Comparison of ENCODE assay signal across 21 cellular contexts in genomic region chr2:216014986-216015385, GRCh38. TPM values are rescaled to one million over a fixed set of nuclear protein-coding genes. Genes with fewer than 3 reads are reported as not detected.
DNase-seq lines count a peak whose midpoint lies in the region; ATAC-seq, FAIRE-seq and TF ChIP-seq lines count a peak whose summit lies in the region.
"Had no signal": no experiment of that assay in that cellular context is flagged by ENCODE, and none has a peak within 500 bp of the region (broad histone marks: within the 10 kb centered on the region; RNA-seq: fewer than 3 reads in every experiment).

No MANE protein-coding gene starts in this region.

- no peak for TF ChIP-seq EP300 in GM12878 (IDR thresholded peaks at IDR 0.05; ENCODE audit: borderline replicate concordance in 1 of 2, control insufficient read depth in 1 of 2, low read depth in 2 of 2, low read length in 2 of 2)

- FAIRE-seq in GM12878 (lab: Jason Lieb, UNC) = no peak
- FAIRE-seq: A549, endothelial cell of umbilical vein had no signal

- WGBS in GM12878 (ENCODE audit: insufficient coverage, insufficient replicate concordance, low lambda C conversion rate, missing lambda C conversion rate) = 93% methylated on average over 23 of the region's 23 CpGs

- CTCF ChIA-PET in activated CD4-positive, alpha-beta T cell treated with anti-CD3 and anti-CD28 coated beads, Interleukin-2, amount 10 ng/mL, durations not matched to agents 7 days and 5 days (lab: Charles Lee) = interaction anchor here (0.8 to 2.6 kb wide), 4 partner anchors 8 to 16 kb away, joined by 3 to 14 read pairs (median 4); no protein-coding TSS in a partner anchor
- CTCF ChIA-PET in GM12878 (lab: Yijun Ruan, JAX) = interaction anchor here (0.6 to 9.8 kb wide), 8 partner anchors 9 to 95 kb away, joined by 3 to 323 read pairs (median 12); no protein-coding TSS in a partner anchor

- H3K27me3 ChIP-seq in GM12878 (replicated peaks in 1 of 2; ENCODE audit: control insufficient read depth in 2 of 2, insufficient read depth in 2 of 2, low read length in 1 of 2) (no peaks in the 10 kb centered on the region), neural progenitor cell (no peaks in the 10 kb centered on the region)
- H3K27me3 ChIP-seq: MG63, upper lobe of right lung had no signal

- H3K27me3 Mint-ChIP-seq in activated CD4-positive, alpha-beta T cell treated with anti-CD3 and anti-CD28 coated beads, Interleukin-2, amount 10 ng/mL, durations not matched to agents 7 days and 5 days = no peaks in the 10 kb centered on the region
- H3K27me3 Mint-ChIP-seq in neural progenitor cell (ENCODE audit: insufficient read depth, low read depth) = no peaks in the 10 kb centered on the region

- intact Hi-C loops in GM12878 (cut with micrococcal nuclease; ENCODE audit: unreplicated experiment) = loop anchor here (2.0 kb wide), 1 partner anchor 38 kb away; no protein-coding TSS in a partner anchor

- ATAC-seq in GM12878 (no peak), GM21447 (IDR thresholded peaks at IDR 0.05; ENCODE audit: unreplicated experiment) (no peak)
- ATAC-seq: A549, upper lobe of right lung had no signal

- H3K4me1 Mint-ChIP-seq in activated CD4-positive, alpha-beta T cell treated with anti-CD3 and anti-CD28 coated beads, Interleukin-2, amount 10 ng/mL, durations not matched to agents 7 days and 5 days = peaks cover 60% of the 10 kb centered on the region
- peaks cover 15% of the 10 kb centered on the region for H3K4me1 Mint-ChIP-seq in neural progenitor cell

- H3K4me3 ChIP-seq in GM12878 (no peak overlapping the region), neural progenitor cell (no peak overlapping the region)
- H3K4me3 ChIP-seq: A549, coronary artery, MG63, upper lobe of right lung had no signal

- TF ChIP-seq CTCF in GM12878 (IDR thresholded peaks at IDR 0.05 in 2 of 3, conservative IDR thresholded peaks at IDR 0.05 in 1 of 3; ENCODE audit: control insufficient read depth in 2 of 3, extremely low read depth in 1 of 3, insufficient read depth in 1 of 3, low read depth in 3 of 3, low read length in 3 of 3) (no peak), neural progenitor cell (IDR thresholded peaks at IDR 0.05) (no peak)

- H2AFZ ChIP-seq in GM12878 (ENCODE audit: control insufficient read depth, low read depth, low read length) (no peak overlapping the region), neural progenitor cell (replicated peaks) (no peak overlapping the region)

- peak overlapping the region; percentile 93 for H3K27ac Mint-ChIP-seq in activated CD4-positive, alpha-beta T cell treated with anti-CD3 and anti-CD28 coated beads, Interleukin-2, amount 10 ng/mL, durations not matched to agents 7 days and 5 days
- no peak overlapping the region for H3K27ac Mint-ChIP-seq in neural progenitor cell

- H3K36me3 Mint-ChIP-seq in activated CD4-positive, alpha-beta T cell treated with anti-CD3 and anti-CD28 coated beads, Interleukin-2, amount 10 ng/mL, durations not matched to agents 7 days and 5 days (ENCODE audit: low read depth) = peaks cover 10% of the 10 kb centered on the region
- H3K36me3 Mint-ChIP-seq in neural progenitor cell = no peaks in the 10 kb centered on the region

- H3K9me3 Mint-ChIP-seq in activated CD4-positive, alpha-beta T cell treated with anti-CD3 and anti-CD28 coated beads, Interleukin-2, amount 10 ng/mL, durations not matched to agents 7 days and 5 days = peaks cover 7% of the 10 kb centered on the region
- no peaks in the 10 kb centered on the region for H3K9me3 Mint-ChIP-seq in neural progenitor cell

- SMC1A ChIA-PET in GM12878 (lab: Charles Lee; ENCODE audit: uncharacterized antibody, unreplicated experiment) = interaction anchor here (1.4 to 11.6 kb wide), 5 partner anchors 9 to 85 kb away, joined by 4 to 224 read pairs (median 64); no protein-coding TSS in a partner anchor

- TF ChIP-seq POLR2A in GM12878 (IDR thresholded peaks at IDR 0.05; ENCODE audit: low read depth, low read length) = no peak

- no peak for TF ChIP-seq RAD21 in GM12878 (IDR thresholded peaks at IDR 0.05; ENCODE audit: insufficient read depth, low read depth, low read length)

- H3K9ac ChIP-seq in GM12878 (ENCODE audit: control insufficient read depth, insufficient read depth, low read length) = no peak overlapping the region
- no peak overlapping the region for H3K9ac ChIP-seq in neural progenitor cell

- H3K4me1 ChIP-seq in GM12878 (ENCODE audit: control insufficient read depth, insufficient read depth, low read length) = peaks cover 24% of the 10 kb centered on the region
- H3K4me1 ChIP-seq in neural progenitor cell = peaks cover 13% of the 10 kb centered on the region

- H3K79me2 ChIP-seq in GM12878 (ENCODE audit: control insufficient read depth, insufficient read depth, low read length) = peaks cover 36% of the 10 kb centered on the region
- H3K79me2 ChIP-seq in neural progenitor cell (ENCODE audit: low read depth) = peaks cover 30% of the 10 kb centered on the region

- POLR2A ChIA-PET in activated CD4-positive, alpha-beta T cell treated with anti-CD3 and anti-CD28 coated beads, Interleukin-2, amount 10 ng/mL, durations not matched to agents 7 days and 5 days (lab: Charles Lee) = no interaction called here
- POLR2A ChIA-PET in GM12878 (lab: Charles Lee) = interaction anchor here (0.8 to 4.6 kb wide), 5 partner anchors 8 to 53 kb away, joined by 4 to 61 read pairs (median 18); no protein-coding TSS in a partner anchor

- no peak overlapping the region for H3K4me3 Mint-ChIP-seq in activated CD4-positive, alpha-beta T cell treated with anti-CD3 and anti-CD28 coated beads, Interleukin-2, amount 10 ng/mL, durations not matched to agents 7 days and 5 days
- peak overlapping the region; percentile 4 for H3K4me3 Mint-ChIP-seq in neural progenitor cell

- H4K20me1 ChIP-seq in GM12878 (ENCODE audit: control insufficient read depth, insufficient read depth) (no peaks in the 10 kb centered on the region), neural progenitor cell (ENCODE audit: low read depth) (no peaks in the 10 kb centered on the region)

- H3K9me3 ChIP-seq in KOPT-K1 (ENCODE audit: insufficient read depth, low read length, poor library complexity, severe bottlenecking) = no peaks in the 10 kb centered on the region
- H3K9me3 ChIP-seq in GM12878 (replicated peaks; ENCODE audit: control insufficient read depth, insufficient read depth, low read length) = no peaks in the 10 kb centered on the region; the same call in 2 of the 3 replicates
- H3K9me3 ChIP-seq in neural progenitor cell (ENCODE audit: low read depth) = no peaks in the 10 kb centered on the region
- H3K9me3 ChIP-seq: A549, MG63, upper lobe of right lung had no signal

- no TSS peak for BruUV-seq in GM12878 (replicated peaks; lab: Mats Ljungman, UMichigan)

- DNase-seq in activated CD4-positive, alpha-beta T cell treated with anti-CD3 and anti-CD28 coated beads, Interleukin-2, amount 10 ng/mL, durations not matched to agents 7 days and 5 days = no peak
- no peak for DNase-seq in activated CD4-positive, alpha-beta T cell treated with anti-CD3 and anti-CD28 coated beads for 4 hours
- DNase-seq in GM12878 (ENCODE audit: low read depth, low spot score) (no peak), neural progenitor cell (ENCODE audit: low spot score) (no peak), NCI-H1694 treated with DMSO at 0.1 percent for 48 hours (lab: John Stamatoyannopoulos, UW) (no peak), DMS 273 treated with DMSO at 0.1 percent for 48 hours (lab: John Stamatoyannopoulos, UW) (no peak)
- DNase-seq: activated naive CD4-positive, alpha-beta T cell; foreskin fibroblast; hypothalamus; mammary epithelial cell; MG63; NCI-H187 treated with DMSO at 0.1 percent for 48 hours; NCI-H345; NK-92 treated with Interleukin-12 subunit alpha and Interleukin-12 subunit beta, amount 100 ng/mL, for 24 hours; upper lobe of right lung had no signal

- RAD21 ChIA-PET in GM12878 (lab: Charles Lee; ENCODE audit: unreplicated experiment) = interaction anchor here (1.0 to 11.4 kb wide), 5 partner anchors 10 to 95 kb away, joined by 5 to 172 read pairs (median 39); partner anchors contain the start of gene XRCC5

- H3K4me2 ChIP-seq in GM12878 (ENCODE audit: control insufficient read depth, insufficient read depth) = peak overlapping the region; percentile 52; the same call in 1 of the 2 replicates
- no peak overlapping the region for H3K4me2 ChIP-seq in neural progenitor cell
- H3K4me2 ChIP-seq: A549 had no signal

- H3K36me3 ChIP-seq in KOPT-K1 (ENCODE audit: insufficient read depth, low read length) (no peaks in the 10 kb centered on the region), GM12878 (ENCODE audit: control insufficient read depth in 2 of 2, insufficient read depth in 2 of 2, low read length in 1 of 2) (no peaks in the 10 kb centered on the region), neural progenitor cell (no peaks in the 10 kb centered on the region)
- H3K36me3 ChIP-seq: MG63, upper lobe of right lung had no signal

- in situ Hi-C loops in GM12878 (cut with MboI) = no loop called here

- H3F3A ChIP-seq in neural progenitor cell (ENCODE audit: low read depth) = no peaks in the 10 kb centered on the region

- peak overlapping the region; percentile 61 for H3K27ac ChIP-seq in KOPT-K1 (ENCODE audit: low read depth, low read length, poor library complexity, severe bottlenecking)
- H3K27ac ChIP-seq in GM12878 (ENCODE audit: control insufficient read depth, insufficient read depth) = peak overlapping the region; percentile 93
- H3K27ac ChIP-seq in neural progenitor cell = no peak overlapping the region
- H3K27ac ChIP-seq: A549, C4-2B, coronary artery, upper lobe of right lung had no signal

TF ChIP-seq in GM12878, 131 proteins besides CTCF, POLR2A, EP300 and RAD21 (continues in another document):
- TF ChIP-seq SRF (IDR thresholded peaks at IDR 0.05; ENCODE audit: low read depth in 2 of 2, low read length in 2 of 2) = no peak

RNA-seq across cellular contexts. Expression of gene MREG, which starts 1.6 kb away (rescaled TPM):
- 1 to 10 TPM; 9.0 to 9.6 TPM for total RNA-seq in activated CD4-positive, alpha-beta T cell treated with anti-CD3 and anti-CD28 coated beads, Interleukin-2, amount 10 ng/mL, durations not matched to agents 7 days and 5 days
- 18.7 and 19.5 TPM in 2 replicates for total RNA-seq in GM12878 (2013; cell fraction: nucleolus; rRNA removed)
- total RNA-seq in GM12878 (2014; rRNA removed) (39.0 and 40.9 TPM in 2 replicates), GM12878 (2014; rRNA removed; fragmentation: Illumina TruSeq; extraction: Trizol) (27.9 and 28.5 TPM in 2 replicates), GM12878 (2021) (45.0 and 46.3 TPM in 2 replicates), neural progenitor cell (ENCODE audit: low replicate concordance) (11.0 and 19.1 TPM in 2 replicates)
- 15.4 TPM for polyA plus RNA-seq in GM12878 (2011; ENCODE audit: low read depth)
- polyA plus RNA-seq in GM12878 (2011; rRNA removed) (31.9 and 47.2 TPM in 2 replicates), GM12878 (2014; fragmentation: Illumina TruSeq; extraction: Trizol) (23.8 and 30.2 TPM in 2 replicates), GM12878 (2014; fragmentation: Nextera tagmentation; extraction: Ambion mirVana) (10 to 100 TPM; 16.8 to 21.3 TPM), GM12878 (2014; rRNA removed) (34.1 and 34.5 TPM in 2 replicates), GM12878 (2016; fragmentation: Nextera tagmentation; extraction: Ambion mirVana) (10 to 100 TPM in 1 of 2 experiments, 1 to 10 TPM in 1; 6.9 to 28.6 TPM)
- polyA plus RNA-seq in GM12878 (2011; cell fraction: cytosol; rRNA removed) = 15.6 and 17.5 TPM in 2 replicates
- 18.2 and 22.0 TPM in 2 replicates for polyA plus RNA-seq in GM12878 (2011; cell fraction: nucleus; rRNA removed)
- polyA plus RNA-seq in GM12878 (2012) = 18.6 and 22.6 TPM in 2 replicates
- 22.3 and 23.7 TPM in 2 replicates for polyA minus RNA-seq in GM12878 (2011; rRNA and poly(A)+ RNA removed)
- polyA minus RNA-seq in GM12878 (2011; cell fraction: cytosol; rRNA and poly(A)+ RNA removed) = 11.2 and 13.9 TPM in 2 replicates
- 8.3 and 14.4 TPM in 2 replicates for polyA minus RNA-seq in GM12878 (2011; cell fraction: nucleus; rRNA and poly(A)+ RNA removed)
